ENCODE assay signal across 20 cellular contexts in genomic region chr1:165942062-165942461, GRCh38.
"Had no signal": no experiment of that assay in that cellular context is flagged by ENCODE, and none has a peak within 500 bp of the region (broad histone marks: within the 10 kb centered on the region; RNA-seq: fewer than 3 reads in every experiment).

No MANE protein-coding gene starts in this region.

- DNase-seq: erythroblast; foreskin melanocyte; left colon; left ventricle myocardium superior; mesenchymal stem cell; midbrain; psoas muscle; retina; spleen; stimulated activated CD4-positive, alpha-beta T cell treated with anti-CD3 and anti-CD28 coated beads, Interleukin-15, amount 100 ng/mL, for 24 hours; stimulated activated CD4-positive, alpha-beta T cell treated with anti-CD3 and anti-CD28 coated beads, Interleukin-1b, Interleukin-23, amount 100 ng/mL, for 48 hours; stimulated activated naive CD4-positive, alpha-beta T cell; stomach; substantia nigra; transverse colon had no signal

- H3K27ac ChIP-seq: hepatocyte, psoas muscle, spleen, stomach, thoracic aorta, transverse colon had no signal

- H2AFZ ChIP-seq: hepatocyte had no signal

- H3K36me3 ChIP-seq: spleen, stomach, thoracic aorta, transverse colon had no signal

- H3K27me3 ChIP-seq: stomach, transverse colon had no signal

- H3K4me1 ChIP-seq: psoas muscle, spleen, stomach, transverse colon had no signal

- H3K9me3 ChIP-seq: psoas muscle, spleen, stomach, thoracic aorta, transverse colon had no signal

- H3K4me3 ChIP-seq: hepatocyte, lung, psoas muscle, spleen, stomach, thoracic aorta, transverse colon had no signal

- ATAC-seq: left colon; left ventricle myocardium superior; natural killer cell treated with Interleukin-12 subunit alpha and Interleukin-12 subunit beta and Interleukin-15 and Interleukin-18, amount 100 ng/mL, for 72 hours; psoas muscle; sciatic nerve had no signal

- H3K4me2 ChIP-seq: hepatocyte had no signal
